19 cellular contexts compared by ENCODE assay signal in genomic region chr2:33486544-33486943, GRCh38. TPM values are rescaled to one million over a fixed set of nuclear protein-coding genes. Genes with fewer than 3 reads are reported as not detected.
A peak's percentile ranks its signal among the peaks of the same experiment; 100 is the strongest.
DNase-seq lines count a peak whose midpoint lies in the region; ATAC-seq, FAIRE-seq and TF ChIP-seq lines count a peak whose summit lies in the region.
"Had no signal": no experiment of that assay in that cellular context is flagged by ENCODE, and none has a peak within 500 bp of the region (broad histone marks: within the 10 kb centered on the region; RNA-seq: fewer than 3 reads in every experiment).

No MANE protein-coding gene starts in this region.

- no peak overlapping the region for H3K9ac ChIP-seq in GM12878 (ENCODE audit: control insufficient read depth, insufficient read depth, low read length)

- TF ChIP-seq CTCF in DOHH2 (IDR thresholded peaks at IDR 0.05; ENCODE audit: low read depth, low read length, poor library complexity, severe bottlenecking), result no peak
- no peak for TF ChIP-seq CTCF in GM12878 (IDR thresholded peaks at IDR 0.05 in 2 of 3, conservative IDR thresholded peaks at IDR 0.05 in 1 of 3; ENCODE audit: control insufficient read depth in 2 of 3, extremely low read depth in 1 of 3, insufficient read depth in 1 of 3, low read depth in 3 of 3, low read length in 3 of 3)
- no peak for TF ChIP-seq CTCF in mucosa of descending colon (IDR thresholded peaks at IDR 0.05)
- no peak for TF ChIP-seq CTCF in tibial nerve (IDR thresholded peaks at IDR 0.05)

- H3K4me3 Mint-ChIP-seq in stimulated activated memory B cell treated with anti-CD40 and anti-IgM and Interleukin-4, amounts not matched to agents 10 μg/mL and 1 μg/mL and 100 μg/mL, for 72 hours, result no peak overlapping the region
- H3K4me3 Mint-ChIP-seq: CD4-positive, alpha-beta T cell; HFFc6 had no signal

- no TSS peak for BruUV-seq in GM12878 (replicated peaks; lab: Mats Ljungman, UMichigan)

- no peak for TF ChIP-seq RAD21 in GM12878 (IDR thresholded peaks at IDR 0.05; ENCODE audit: insufficient read depth, low read depth, low read length)

- H3K9me3 ChIP-seq in DOHH2 (ENCODE audit: control insufficient read depth, insufficient read depth, low read length) (peaks cover 19% of the 10 kb centered on the region), GM12878 (replicated peaks; ENCODE audit: control insufficient read depth, insufficient read depth, low read length) (peaks cover 8% of the 10 kb centered on the region; the same call in 2 of the 3 replicates), mucosa of descending colon (peaks cover 4% of the 10 kb centered on the region), tibial nerve (peaks cover 0 to 11% (median 0%) of the 10 kb centered on the region in 4 donors)

- no peaks in the 10 kb centered on the region for H3K9me2 ChIP-seq in DOHH2 (replicated peaks; ENCODE audit: control insufficient read depth, low read length)

- H3K4me1 Mint-ChIP-seq in stimulated activated memory B cell treated with anti-CD40 and anti-IgM and Interleukin-4, amounts not matched to agents 10 μg/mL and 1 μg/mL and 100 μg/mL, for 72 hours, result peaks cover 76% of the 10 kb centered on the region

- H3K27me3 ChIP-seq in DOHH2 (ENCODE audit: control insufficient read depth, low read length) (no peaks in the 10 kb centered on the region), GM12878 (replicated peaks in 1 of 2; ENCODE audit: control insufficient read depth in 2 of 2, insufficient read depth in 2 of 2, low read length in 1 of 2) (no peaks in the 10 kb centered on the region), tibial nerve (no peaks in the 10 kb centered on the region)

- FAIRE-seq in GM19239 (lab: Jason Lieb, UNC) (peak; percentile 63), GM12878 (lab: Jason Lieb, UNC) (no peak)
- FAIRE-seq: A204.1, D721Med, GM18507 had no signal

- 96% methylated on average over 3 of the region's 3 CpGs for WGBS in GM12878 (ENCODE audit: insufficient coverage, insufficient replicate concordance, low lambda C conversion rate, missing lambda C conversion rate)
- 94 to 95% methylated on average over 3 of the region's 3 CpGs for WGBS in tibial nerve, 2 donors

- H3K4me3 ChIP-seq in DOHH2 (ENCODE audit: low read length) (peak overlapping the region; percentile 63; the same call in 1 of the 2 replicates), GM12878 (no peak overlapping the region), mucosa of descending colon (no peak overlapping the region), tibial nerve (no peak overlapping the region)

- SMC1A ChIA-PET in GM12878 (lab: Charles Lee; ENCODE audit: uncharacterized antibody, unreplicated experiment), result interaction anchor here (2.4 to 4.2 kb wide), 3 partner anchors 10 to 42 kb away, joined by 9 to 32 read pairs (median 19); partner anchors contain the start of gene RASGRP3

- H2AFZ ChIP-seq in GM12878 (ENCODE audit: control insufficient read depth, low read depth, low read length), result no peak overlapping the region

- ATAC-seq in GM12878, result no peak
- no peak for ATAC-seq in stimulated activated memory B cell treated with anti-CD40 and anti-IgM and Interleukin-4, amounts not matched to agents 10 μg/mL and 1 μg/mL and 100 μg/mL, for 72 hours
- ATAC-seq in mucosa of descending colon, result no peak
- ATAC-seq: HCT116 had no signal

- H3K4me1 ChIP-seq in DOHH2 (ENCODE audit: control insufficient read depth, low read length) (peaks cover 92% of the 10 kb centered on the region), GM12878 (ENCODE audit: control insufficient read depth, insufficient read depth, low read length) (peaks cover 63% of the 10 kb centered on the region), mucosa of descending colon (ENCODE audit: low read depth) (no peaks in the 10 kb centered on the region), tibial nerve (peaks cover 0 to 10% (median 1%) of the 10 kb centered on the region in 4 donors)

- H3K4me2 ChIP-seq in DOHH2 (ENCODE audit: low read length) (peak overlapping the region; percentile 82; the same call in 1 of the 2 replicates), GM12878 (ENCODE audit: control insufficient read depth, insufficient read depth) (no peak overlapping the region)

- peaks cover 2% of the 10 kb centered on the region for H3K9me3 Mint-ChIP-seq in stimulated activated memory B cell treated with anti-CD40 and anti-IgM and Interleukin-4, amounts not matched to agents 10 μg/mL and 1 μg/mL and 100 μg/mL, for 72 hours

- RAD21 ChIA-PET in GM12878 (lab: Charles Lee; ENCODE audit: unreplicated experiment), result interaction anchor here (15.9 kb wide), 1 partner anchor 7 kb away, joined by 222 read pairs; the partner anchor contains the start of gene RASGRP3

- intact Hi-C loops in GM12878 (cut with micrococcal nuclease; ENCODE audit: unreplicated experiment), result loop anchor here (10.0 kb wide), 1 partner anchor 1198 kb away; no protein-coding TSS in a partner anchor
- intact Hi-C loops in mucosa of descending colon (cut with DNase I, micrococcal nuclease), result no loop called here

- peaks cover 85% of the 10 kb centered on the region for H3K36me3 ChIP-seq in DOHH2 (ENCODE audit: control insufficient read depth, low read length)
- H3K36me3 ChIP-seq in GM12878 (ENCODE audit: control insufficient read depth in 2 of 2, insufficient read depth in 2 of 2, low read length in 1 of 2), result peaks cover 0 to 7% of the 10 kb centered on the region in 2 experiments; a peak in 3 of 4 replicates
- no peaks in the 10 kb centered on the region for H3K36me3 ChIP-seq in mucosa of descending colon (ENCODE audit: low read depth)
- H3K36me3 ChIP-seq in tibial nerve, result no peaks in the 10 kb centered on the region

- H3K79me2 ChIP-seq in DOHH2 (ENCODE audit: control insufficient read depth, low read length) (peaks cover 100% of the 10 kb centered on the region), GM12878 (ENCODE audit: control insufficient read depth, insufficient read depth, low read length) (peaks cover 93% of the 10 kb centered on the region)

- no peak for TF ChIP-seq POLR2A in GM12878 (IDR thresholded peaks at IDR 0.05; ENCODE audit: low read depth, low read length)
- no peak for TF ChIP-seq POLR2A in tibial nerve (IDR thresholded peaks at IDR 0.05)

- H4K20me1 ChIP-seq in DOHH2 (ENCODE audit: control insufficient read depth, insufficient read depth, low read depth, low read length), result no peaks in the 10 kb centered on the region
- H4K20me1 ChIP-seq in GM12878 (ENCODE audit: control insufficient read depth, insufficient read depth), result no peaks in the 10 kb centered on the region

- H3K36me3 Mint-ChIP-seq in stimulated activated memory B cell treated with anti-CD40 and anti-IgM and Interleukin-4, amounts not matched to agents 10 μg/mL and 1 μg/mL and 100 μg/mL, for 72 hours, result peaks cover 34% of the 10 kb centered on the region

- peak overlapping the region; percentile 100 for H3K27ac Mint-ChIP-seq in stimulated activated memory B cell treated with anti-CD40 and anti-IgM and Interleukin-4, amounts not matched to agents 10 μg/mL and 1 μg/mL and 100 μg/mL, for 72 hours
- H3K27ac Mint-ChIP-seq: CD4-positive, alpha-beta T cell; HFFc6 had no signal

- in situ Hi-C loops in GM12878 (cut with MboI), result loop anchor here (25.0 kb wide), 1 partner anchor 1201 kb away; no protein-coding TSS in a partner anchor

- H3F3A ChIP-seq in DOHH2 (ENCODE audit: control insufficient read depth, insufficient read depth), result peaks cover 54% of the 10 kb centered on the region

- CTCF ChIA-PET in GM12878 (lab: Yijun Ruan, JAX), result interaction anchor here (2.0 to 2.8 kb wide), 3 partner anchors 7 to 10 kb away, joined by 6 to 13 read pairs (median 11); partner anchors contain the start of gene RASGRP3

- POLR2A ChIA-PET in GM12878 (lab: Charles Lee), result interaction anchor here (1.1 kb wide), 1 partner anchor 9 kb away, joined by 6 read pairs; no protein-coding TSS in a partner anchor

- H3K27me3 Mint-ChIP-seq in stimulated activated memory B cell treated with anti-CD40 and anti-IgM and Interleukin-4, amounts not matched to agents 10 μg/mL and 1 μg/mL and 100 μg/mL, for 72 hours, result no peaks in the 10 kb centered on the region
- H3K27me3 Mint-ChIP-seq: CD4-positive, alpha-beta T cell had no signal

- DNase-seq in GM19239 (ENCODE audit: insufficient read length, low spot score) (no peak), GM12878 (ENCODE audit: low read depth, low spot score) (no peak), SW 1271 (lab: John Stamatoyannopoulos, UW) (no peak), mucosa of descending colon (no peak), tibial nerve (ENCODE audit: low spot score in 2 of 2) (no peak)
- DNase-seq: ACHN; Caco-2; CD4-positive, alpha-beta T cell; GDM1; GOT3; H7; HFFc6 had no signal

- H3K27ac ChIP-seq in DOHH2 (ENCODE audit: low read depth, low read length) (peak overlapping the region; percentile 90; the same call in 1 of the 2 replicates), GM12878 (ENCODE audit: control insufficient read depth, insufficient read depth) (peak overlapping the region; percentile 27; the same call in 1 of the 2 replicates), tibial nerve (no peak overlapping the region)
- H3K27ac ChIP-seq: C4-2B had no signal

- TF ChIP-seq EP300 in GM12878 (IDR thresholded peaks at IDR 0.05; ENCODE audit: borderline replicate concordance in 1 of 2, control insufficient read depth in 1 of 2, low read depth in 2 of 2, low read length in 2 of 2), result no peak
- no peak for TF ChIP-seq EP300 in tibial nerve (IDR thresholded peaks at IDR 0.05)

RNA-seq across cellular contexts. Expression of gene RASGRP3, which starts 10.1 kb away (rescaled TPM):
- 228 and 235 TPM in 2 replicates for total RNA-seq in GM12878 (2013; cell fraction: nucleolus; rRNA removed)
- total RNA-seq in GM12878 (2014; rRNA removed) (106 and 107 TPM in 2 replicates), GM12878 (2014; rRNA removed; fragmentation: Illumina TruSeq; extraction: Trizol) (88.8 and 91.2 TPM in 2 replicates), GM12878 (2021) (61.7 and 64.5 TPM in 2 replicates), mucosa of descending colon (1 to 10 TPM; 3.8 to 6.1 (median 5.4) TPM), tibial nerve (1 to 10 TPM; 2.4 to 5.4 (median 3.9) TPM)
- polyA plus RNA-seq in GM12878 (2011; ENCODE audit: low read depth), result 104 TPM
- polyA plus RNA-seq in GM12878 (2011; rRNA removed) (42.2 and 46.6 TPM in 2 replicates), GM12878 (2014; fragmentation: Illumina TruSeq; extraction: Trizol) (72.9 and 79.7 TPM in 2 replicates), GM12878 (2014; fragmentation: Nextera tagmentation; extraction: Ambion mirVana) (10 to 100 TPM; 31.6 to 40.2 TPM), GM12878 (2014; rRNA removed) (74.4 and 77.6 TPM in 2 replicates), GM12878 (2016; fragmentation: Nextera tagmentation; extraction: Ambion mirVana) (10 to 100 TPM; 64.4 to 65.1 TPM)
- 30.6 and 42.1 TPM in 2 replicates for polyA plus RNA-seq in GM12878 (2011; cell fraction: cytosol; rRNA removed)
- 41.1 and 62.6 TPM in 2 replicates for polyA plus RNA-seq in GM12878 (2011; cell fraction: nucleus; rRNA removed)
- polyA plus RNA-seq in GM12878 (2012), result 105 and 110 TPM in 2 replicates
- 51.7 and 81.6 TPM in 2 replicates for polyA minus RNA-seq in GM12878 (2011; rRNA and poly(A)+ RNA removed)
- polyA minus RNA-seq in GM12878 (2011; cell fraction: cytosol; rRNA and poly(A)+ RNA removed), result 16.2 and 16.8 TPM in 2 replicates
- polyA minus RNA-seq in GM12878 (2011; cell fraction: nucleus; rRNA and poly(A)+ RNA removed), result 30.9 and 34.6 TPM in 2 replicates

Comparison
In these comparisons a context has a peak if more than half of its experiments do, and no peak if none do; other contexts are left out.
1. H3K27ac ChIP-seq: peak in DOHH2 (single experiment) and GM12878 (single experiment); none in tibial nerve (0 of 4).
2. RNA of gene RASGRP3, which starts 10.1 kb away (total RNA-seq): 61.7 to 235 TPM in GM12878; 3.8 to 6.1 TPM in mucosa of descending colon and 2.4 to 5.4 TPM in tibial nerve; every median in the first group is over 4 times any median in the second.